Comparison of ENCODE assay signal across 8 cellular contexts in the genomic region with DNA sequence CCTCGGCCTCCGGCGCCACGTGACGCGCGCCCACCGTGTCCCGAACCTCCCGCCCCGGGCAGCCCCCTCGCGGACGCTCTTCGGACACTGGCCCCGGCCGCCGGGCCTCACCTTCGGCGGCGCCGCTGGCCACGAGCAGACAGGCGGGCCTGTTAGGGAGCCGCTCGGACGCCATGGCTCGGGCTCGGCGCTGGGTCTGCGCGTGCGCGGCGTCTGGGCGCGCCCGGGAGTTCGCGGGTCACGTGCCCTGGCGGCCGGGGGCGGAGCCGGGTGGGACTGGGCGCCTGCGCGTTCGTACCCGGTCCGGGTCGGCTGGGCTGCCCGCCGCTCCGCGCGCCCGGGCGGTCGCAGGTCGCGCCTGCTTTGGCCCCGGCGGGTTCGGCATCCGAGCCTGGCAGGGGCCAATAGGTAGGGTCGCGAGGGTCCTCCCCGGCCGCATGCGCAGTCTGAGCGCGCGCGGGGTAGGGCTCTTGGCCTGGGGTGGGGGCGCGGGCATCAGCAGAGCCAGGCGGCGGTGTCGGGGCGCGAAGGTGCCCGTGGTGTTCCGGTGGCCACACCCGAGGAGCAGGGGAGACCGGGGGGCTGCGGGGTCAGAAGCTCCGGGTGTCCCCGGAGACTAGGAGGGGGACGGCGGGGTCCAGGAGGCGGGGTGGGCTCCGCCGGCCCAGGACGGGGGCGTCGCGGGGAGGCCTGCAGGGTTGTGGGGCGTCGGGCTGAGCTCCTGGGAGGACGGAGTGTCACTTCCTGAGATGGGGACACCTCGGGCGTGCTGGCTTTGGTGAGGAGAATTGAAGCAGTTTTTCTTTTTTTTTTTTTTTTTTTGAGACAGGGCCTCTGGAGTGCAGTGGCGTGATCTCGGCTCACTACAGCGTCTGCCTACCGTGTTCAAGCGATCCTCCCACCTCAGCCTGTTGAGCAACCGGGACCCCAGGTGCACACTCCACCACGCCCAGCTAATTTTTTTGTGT. TPM values are rescaled to one million over a fixed set of nuclear protein-coding genes. Genes with fewer than 3 reads are reported as not detected.
DNase-seq lines count a peak whose midpoint lies in the region; ATAC-seq and TF ChIP-seq lines count a peak whose summit lies in the region.

Gene GATD1, minus strand, starts transcription at position 200 of the 968 bp plus-strand sequence. Its CDS starts 25 bp downstream, at position 175.

- H3K4me3 Mint-ChIP-seq in activated T-cell treated with anti-CD3 and anti-CD28 coated beads, Interleukin-2, amount 50 U/mL, for 4 hours = peak within 1 kb of the TSS; percentile 85

- no peaks in the 10 kb centered on the region for H3K27me3 Mint-ChIP-seq in activated T-cell treated with anti-CD3 and anti-CD28 coated beads, Interleukin-2, amount 50 U/mL, for 4 hours (ENCODE audit: low read depth)

- no peaks in the 10 kb centered on the region for H3K9me3 Mint-ChIP-seq in activated T-cell treated with anti-CD3 and anti-CD28 coated beads, Interleukin-2, amount 50 U/mL, for 4 hours

- H3K4me1 ChIP-seq in Peyer's patch = peaks cover 0 to 45% (median 12%) of the 10 kb centered on the region in 4 donors

- TF ChIP-seq EP300 in Ishikawa (IDR thresholded peaks at IDR 0.05; ENCODE audit: borderline replicate concordance) = no peak

- no peaks in the 10 kb centered on the region for H3K27me3 ChIP-seq in Peyer's patch

- H3K4me3 ChIP-seq in Peyer's patch = peak within 1 kb of the TSS; percentile 70 to 97 (median 81)

- peak in 1 of 6 experiments; percentile 10 for TF ChIP-seq CTCF in Peyer's patch (IDR thresholded peaks at IDR 0.05)

- no peak for TF ChIP-seq RAD21 in Ishikawa (IDR thresholded peaks at IDR 0.05; ENCODE audit: low read depth)

- peaks cover 0 to 18% (median 0%) of the 10 kb centered on the region in 3 donors for H3K36me3 ChIP-seq in Peyer's patch

- peak; percentile 76 to 91 for TF ChIP-seq POLR2A in Peyer's patch (IDR thresholded peaks at IDR 0.05)

- peak within 1 kb of the TSS; percentile 76 to 92 (median 88) for H3K27ac ChIP-seq in Peyer's patch

- H3K36me3 Mint-ChIP-seq in activated T-cell treated with anti-CD3 and anti-CD28 coated beads, Interleukin-2, amount 50 U/mL, for 4 hours (ENCODE audit: insufficient read depth) = peaks cover 2% of the 10 kb centered on the region

- H3K9me3 ChIP-seq in Peyer's patch = no peaks in the 10 kb centered on the region

- peaks cover 27% of the 10 kb centered on the region for H3K4me1 Mint-ChIP-seq in activated T-cell treated with anti-CD3 and anti-CD28 coated beads, Interleukin-2, amount 50 U/mL, for 4 hours (ENCODE audit: low read depth)

- DNase-seq in DMS153 (lab: John Stamatoyannopoulos, UW) (peak; percentile 40), Peyer's patch (peak; percentile 88 to 98 (median 96)), myocyte (ENCODE audit: low read depth) (peak; percentile 88)
- DNase-seq in activated T-cell treated with anti-CD3 and anti-CD28 coated beads, Interleukin-2, amount 50 U/mL, for 4 hours = peak; percentile 93
- DNase-seq in stimulated activated CD8-positive, alpha-beta memory T cell treated with anti-CD3 and anti-CD28 coated beads, Interleukin-7, amount 100 ng/mL, for 48 hours (ENCODE audit: extremely low read depth in 1 of 2, low read depth in 1 of 2) = peak; percentile 84 to 89

- ATAC-seq in GM21529 (IDR thresholded peaks at IDR 0.05; ENCODE audit: unreplicated experiment) (peak; percentile 69), esophagus mucosa (peak; percentile 84)
- peak; percentile 85 to 86 for ATAC-seq in activated T-cell treated with anti-CD3 and anti-CD28 coated beads, Interleukin-2, amount 50 U/mL, for 4 hours

TF ChIP-seq in Ishikawa, 13 proteins besides CTCF, POLR2A, EP300 and RAD21:
- TF ChIP-seq ZBTB7A (IDR thresholded peaks at IDR 0.05; ENCODE audit: low read depth) = peak; percentile 24; the same call in 1 of the 2 replicates
- 0 out of 2 replicates have a peak, but pooled peaks have one; percentile 28 for TF ChIP-seq EGR1 (IDR thresholded peaks at IDR 0.05)
- TF ChIP-seq, protein P1, sequence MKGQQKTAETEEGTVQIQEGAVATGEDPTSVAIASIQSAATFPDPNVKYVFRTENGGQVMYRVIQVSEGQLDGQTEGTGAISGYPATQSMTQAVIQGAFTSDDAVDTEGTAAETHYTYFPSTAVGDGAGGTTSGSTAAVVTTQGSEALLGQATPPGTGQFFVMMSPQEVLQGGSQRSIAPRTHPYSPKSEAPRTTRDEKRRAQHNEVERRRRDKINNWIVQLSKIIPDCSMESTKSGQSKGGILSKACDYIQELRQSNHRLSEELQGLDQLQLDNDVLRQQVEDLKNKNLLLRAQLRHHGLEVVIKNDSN (IDR thresholded peaks at IDR 0.05) = peak; percentile 95
- peak; percentile 39 for TF ChIP-seq MAX (IDR thresholded peaks at IDR 0.05)
- TF ChIP-seq FOXM1 (IDR thresholded peaks at IDR 0.05; ENCODE audit: borderline replicate concordance, low read depth) = no peak
- peak; percentile 39; the same call in 1 of the 2 replicates for TF ChIP-seq TAF1 (IDR thresholded peaks at IDR 0.05; ENCODE audit: low read depth)
- no peak; the same call in 1 of the 2 replicates for TF ChIP-seq TCF12 (IDR thresholded peaks at IDR 0.05; ENCODE audit: low read depth)
- peak; percentile 85 for TF ChIP-seq YY1 (IDR thresholded peaks at IDR 0.05; ENCODE audit: low read depth)

RNA-seq across cellular contexts. Expression of gene GATD1, which starts in this region (rescaled TPM):
- total RNA-seq in Peyer's patch (10 to 100 TPM; 47.6 to 81.7 (median 52.9) TPM), esophagus mucosa (38.4 TPM), myocyte (34.5 and 45.8 TPM in 2 replicates)
- total RNA-seq in activated T-cell treated with anti-CD3 and anti-CD28 coated beads, Interleukin-2, amount 50 U/mL, for 4 hours = 10 to 100 TPM; 48.3 to 49.8 (median 49.7) TPM
- 49.6 TPM for polyA plus RNA-seq in myocyte (2012)

Comparison
In these comparisons a context has a peak if more than half of its experiments do, and no peak if none do; other contexts are left out.
1. Peak in every context shown above with its lines: DNase-seq, ATAC-seq, H3K4me3 ChIP-seq and H3K27ac ChIP-seq.
2. DNase-seq: peak in every context shown above with its lines; median percentile 96 in Peyer's patch; 93 in activated T-cell treated with anti-CD3 and anti-CD28 coated beads, Interleukin-2, amount 50 U/mL, for 4 hours; 88 in myocyte; 86 in stimulated activated CD8-positive, alpha-beta memory T cell treated with anti-CD3 and anti-CD28 coated beads, Interleukin-7, amount 100 ng/mL, for 48 hours; 40 in DMS153.